8 cellular contexts compared by ENCODE assay signal in the genomic region with DNA sequence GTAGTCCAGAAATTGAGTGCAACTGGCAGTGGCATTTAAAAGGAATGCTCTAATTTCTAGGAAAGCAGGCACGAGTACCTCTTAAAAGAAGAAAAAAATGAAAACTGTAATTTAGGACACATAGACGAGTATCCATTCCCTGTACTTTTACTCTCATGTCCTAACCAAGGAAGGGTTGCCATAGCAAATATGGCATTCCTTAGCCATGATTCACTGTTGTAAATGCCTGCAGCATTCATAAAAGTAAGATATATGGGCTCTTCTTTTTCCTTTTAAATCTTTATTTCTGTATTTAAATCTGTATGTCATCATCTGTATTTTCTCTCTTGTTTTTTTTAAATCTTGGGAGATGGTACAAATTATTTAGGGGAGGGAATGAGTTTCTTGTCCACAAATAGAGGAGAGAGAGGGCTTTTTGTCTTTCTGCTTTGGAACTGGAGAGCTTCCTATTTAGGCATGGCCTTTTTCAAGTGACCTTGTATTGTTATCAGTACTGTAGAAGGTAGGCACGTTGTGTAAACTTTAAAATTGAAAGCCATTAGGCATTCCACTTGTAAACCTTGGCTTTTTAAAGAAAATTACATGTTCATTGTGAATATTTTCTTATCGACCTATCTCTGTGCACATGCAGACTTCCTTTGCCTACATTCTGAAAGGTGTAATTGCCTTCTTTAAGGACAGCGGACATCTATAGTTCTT. TPM values are rescaled to one million over a fixed set of nuclear protein-coding genes. Genes with fewer than 3 reads are reported as not detected.
A peak's percentile ranks its signal among the peaks of the same experiment; 100 is the strongest.
DNase-seq lines count a peak whose midpoint lies in the region; ATAC-seq and TF ChIP-seq lines count a peak whose summit lies in the region.

No MANE protein-coding gene starts in this region.

- no peaks in the 10 kb centered on the region for H3K9me3 ChIP-seq in RWPE2 (ENCODE audit: severe bottlenecking)

- ATAC-seq in RWPE2 (ENCODE audit: low read depth) (peak; percentile 84), GM18858 (IDR thresholded peaks at IDR 0.05; ENCODE audit: unreplicated experiment) (no peak)

- H3K4me3 ChIP-seq in RWPE2 (ENCODE audit: severe bottlenecking) (no peak overlapping the region), fibroblast of villous mesenchyme (ENCODE audit: low read depth, low read length) (peak overlapping the region; percentile 37), retinal pigment epithelial cell (ENCODE audit: low read length) (no peak overlapping the region)

- H3K36me3 ChIP-seq in RWPE2 (ENCODE audit: low read depth), result no peaks in the 10 kb centered on the region

- no peaks in the 10 kb centered on the region for H3K27me3 ChIP-seq in RWPE2 (ENCODE audit: insufficient read depth, poor library complexity, severe bottlenecking)

- peak overlapping the region; percentile 88 for H3K27ac ChIP-seq in RWPE2 (ENCODE audit: poor library complexity, severe bottlenecking)

- H3K4me1 ChIP-seq in RWPE2 (ENCODE audit: insufficient read depth, poor library complexity, severe bottlenecking), result peaks cover 50% of the 10 kb centered on the region

- peak; percentile 92 for DNase-seq in EL
- no peak for DNase-seq in RWPE2 (ENCODE audit: low spot score)
- DNase-seq in fibroblast of villous mesenchyme (ENCODE audit: low read depth), result peak; percentile 96
- DNase-seq in retinal pigment epithelial cell (ENCODE audit: low read depth), result peak; percentile 70
- no peak for DNase-seq in nucleus accumbens (lab: John Stamatoyannopoulos, UW)
- no peak for DNase-seq in OCI-M2 (lab: John Stamatoyannopoulos, UW; ENCODE audit: unreplicated experiment)
- no peak for DNase-seq in activated T-cell treated with anti-CD3 and anti-CD28 coated beads, Interleukin-2, amount 50 U/mL, for 48 hours

- TF ChIP-seq CTCF in RWPE2 (IDR thresholded peaks at IDR 0.05; ENCODE audit: poor library complexity, severe bottlenecking), result no peak
- TF ChIP-seq CTCF in fibroblast of villous mesenchyme (IDR thresholded peaks at IDR 0.05; ENCODE audit: insufficient read depth, low read depth, low read length), result no peak
- TF ChIP-seq CTCF in retinal pigment epithelial cell (conservative IDR thresholded peaks at IDR 0.05; ENCODE audit: low read depth, low read length), result no peak

RNA-seq across cellular contexts. Expression of a gene that starts 50.0 kb away (rescaled TPM):
- 7.1 and 12.5 TPM in 2 replicates for total RNA-seq in fibroblast of villous mesenchyme

Comparison
In these comparisons a context has a peak if more than half of its experiments do, and no peak if none do; other contexts are left out.
1. DNase-seq: peak in EL (single experiment), fibroblast of villous mesenchyme (single experiment) and retinal pigment epithelial cell (single experiment); none in RWPE2 (single experiment), nucleus accumbens (0 of 56), OCI-M2 (single experiment) and activated T-cell treated with anti-CD3 and anti-CD28 coated beads, Interleukin-2, amount 50 U/mL, for 48 hours (0 of 2).